Comparison of ENCODE assay signal across 14 cellular contexts in genomic region chr10:93600446-93600860, GRCh38. TPM values are rescaled to one million over a fixed set of nuclear protein-coding genes. Genes with fewer than 3 reads are reported as not detected.
DNase-seq lines count a peak whose midpoint lies in the region; ATAC-seq, FAIRE-seq and TF ChIP-seq lines count a peak whose summit lies in the region.
"Had no signal": no experiment of that assay in that cellular context is flagged by ENCODE, and none has a peak within 500 bp of the region (broad histone marks: within the 10 kb centered on the region; RNA-seq: fewer than 3 reads in every experiment).

No MANE protein-coding gene starts in this region.

- peak in 1 of 2 experiments; percentile 62 for DNase-seq in H1 (ENCODE audit: low read depth in 1 of 2, low spot score in 2 of 2)
- DNase-seq in mesendoderm = no peak
- no peak for DNase-seq in stomach
- no peak for DNase-seq in stimulated activated naive B cell treated with anti-CD40 and anti-IgM and Interleukin-4, amounts not matched to agents 10 μg/mL and 1 μg/mL and 100 μg/mL, for 72 hours
- no peak for DNase-seq in NCI-H2196 treated with DMSO at 0.1 percent for 48 hours (lab: John Stamatoyannopoulos, UW; ENCODE audit: unreplicated experiment)
- DNase-seq in cortex of kidney (lab: John Stamatoyannopoulos, UW) = no peak
- no peak for DNase-seq in NCI-H82 treated with DMSO at 0.1 percent for 48 hours (lab: John Stamatoyannopoulos, UW; ENCODE audit: unreplicated experiment)
- DNase-seq: COR-L47; NCI-H446; stimulated activated CD4-positive, alpha-beta T cell treated with anti-CD3 and anti-CD28 coated beads, Interleukin-12 subunit alpha, Interleukin-12 subunit beta, amount 100 ng/mL, for 4 hours had no signal

- H3K79me2 ChIP-seq in H1 (ENCODE audit: control insufficient read depth in 1 of 2, insufficient read depth in 2 of 2, low read length in 2 of 2) (no peaks in the 10 kb centered on the region), mesendoderm (ENCODE audit: control insufficient read depth, insufficient read depth, low read length) (no peaks in the 10 kb centered on the region)

- POLR2A ChIA-PET in H1 (lab: Charles Lee; ENCODE audit: partially characterized antibody) = interaction anchor here (0.9 kb wide), 1 partner anchor 10 kb away, joined by 3 read pairs; no protein-coding TSS in a partner anchor

- TF ChIP-seq CTCF in H1 (IDR thresholded peaks at IDR 0.05; ENCODE audit: control extremely low read depth in 1 of 3, insufficient read depth in 1 of 3, low read depth in 1 of 3, low read length in 3 of 3) = no peak
- TF ChIP-seq CTCF in stomach (IDR thresholded peaks at IDR 0.05) = no peak

- H3K18ac ChIP-seq in H1 (ENCODE audit: extremely low read depth, low read length) = no peak overlapping the region
- no peak overlapping the region for H3K18ac ChIP-seq in mesendoderm (ENCODE audit: low read length)

- H2BK20ac ChIP-seq in H1 (ENCODE audit: low read length) = no peak overlapping the region

- peak overlapping the region; percentile 74; the same call in 1 of the 2 replicates for H2AFZ ChIP-seq in H1 (ENCODE audit: low read length)

- TF ChIP-seq RAD21 in Ishikawa (IDR thresholded peaks at IDR 0.05; ENCODE audit: low read depth) (no peak), H1 (IDR thresholded peaks at IDR 0.05 in 1 of 2, conservative IDR thresholded peaks at IDR 0.05 in 1 of 2; ENCODE audit: low read depth in 2 of 2, low read length in 2 of 2) (no peak)

- H3K9ac ChIP-seq in H1 (replicated peaks in 1 of 4; ENCODE audit: extremely low read depth in 1 of 4, low read depth in 3 of 4, low read length in 3 of 4) (no peak overlapping the region), mesendoderm (ENCODE audit: low read length) (no peak overlapping the region)

- H3K4me2 ChIP-seq in H1 (ENCODE audit: insufficient read depth in 1 of 2, low read depth in 2 of 2, low read length in 2 of 2) (peak overlapping the region; percentile 70 to 80), mesendoderm (ENCODE audit: low read length) (peak overlapping the region; percentile 41)

- no peak overlapping the region for H2AK5ac ChIP-seq in H1 (ENCODE audit: low read depth, low read length)
- H2AK5ac ChIP-seq in mesendoderm (ENCODE audit: low read length) = no peak overlapping the region

- TF ChIP-seq POLR2A in H1 (IDR thresholded peaks at IDR 0.05; ENCODE audit: control extremely low read depth in 1 of 2, low read depth in 2 of 2, low read length in 2 of 2) = no peak
- TF ChIP-seq POLR2A in stomach (IDR thresholded peaks at IDR 0.05) = no peak

- H4K5ac ChIP-seq in H1 (ENCODE audit: insufficient read length, low read depth, low read length) (no peak overlapping the region), mesendoderm (ENCODE audit: low read length) (no peak overlapping the region)

- H4K20me1 ChIP-seq in H1 (replicated peaks in 1 of 2; ENCODE audit: control insufficient read depth in 1 of 2, insufficient read depth in 2 of 2, low read length in 2 of 2) = no peaks in the 10 kb centered on the region

- H3K4ac ChIP-seq in H1 (replicated peaks; ENCODE audit: insufficient read length, low read depth, low read length) (no peak overlapping the region), mesendoderm (ENCODE audit: low read depth, low read length) (no peak overlapping the region)

- H4K8ac ChIP-seq in H1 (ENCODE audit: extremely low read depth, insufficient read depth, low read length) (no peak overlapping the region; the same call in 1 of the 2 replicates), mesendoderm (ENCODE audit: low read depth, low read length) (no peak overlapping the region)

- no peak overlapping the region for H4K91ac ChIP-seq in H1 (replicated peaks; ENCODE audit: insufficient read length, low read length)

- 29% methylated on average over 20 of the region's 29 CpGs; no CpG with 5 or more reads in 1 of the 2 experiments for WGBS in H1 (ENCODE audit: extremely low coverage in 1 of 2, insufficient coverage in 1 of 2, insufficient read length in 1 of 2, insufficient replicate concordance in 2 of 2, low coverage in 1 of 2, low lambda C conversion rate in 2 of 2, missing lambda C conversion rate in 1 of 2), 2 experiments
- no CpG with 5 or more reads among the region's 29 CpGs for WGBS in mesendoderm (ENCODE audit: extremely low coverage, insufficient coverage, low lambda C conversion rate)
- WGBS in stomach, 5 donors = 12 to 52% (median 19%) methylated on average over 6 to 29 of the region's 29 CpGs

- no peaks in the 10 kb centered on the region; the same call in 1 of the 2 replicates for H3K79me1 ChIP-seq in H1 (ENCODE audit: low read depth, low read length)
- H3K79me1 ChIP-seq in mesendoderm (ENCODE audit: low read length) = no peaks in the 10 kb centered on the region

- no peak overlapping the region for H2BK12ac ChIP-seq in H1 (ENCODE audit: low read depth, low read length)

- CTCF ChIA-PET in H1 (lab: Charles Lee; ENCODE audit: partially characterized antibody) = interaction anchor here (1.0 to 1.7 kb wide), 4 partner anchors 45 to 145 kb away, joined by 3 to 11 read pairs (median 4); no protein-coding TSS in a partner anchor

- H2BK5ac ChIP-seq in H1 (ENCODE audit: low read depth, low read length) (no peak overlapping the region), mesendoderm (ENCODE audit: low read length) (no peak overlapping the region)

- TF ChIP-seq EP300 in Ishikawa (IDR thresholded peaks at IDR 0.05; ENCODE audit: borderline replicate concordance) (no peak), H1 (IDR thresholded peaks at IDR 0.05; ENCODE audit: borderline replicate concordance in 1 of 2, low read depth in 2 of 2, low read length in 2 of 2) (no peak), stomach (IDR thresholded peaks at IDR 0.05) (no peak)

- peaks cover 27 to 45% (median 35%) of the 10 kb centered on the region in 4 experiments for H3K27me3 ChIP-seq in H1 (replicated peaks in 1 of 4; ENCODE audit: control insufficient read depth in 3 of 4, extremely low read depth in 1 of 4, insufficient read depth in 3 of 4, low read length in 3 of 4)
- peaks cover 20% of the 10 kb centered on the region for H3K27me3 ChIP-seq in mesendoderm (ENCODE audit: insufficient read depth, low read length, poor library complexity)
- H3K27me3 ChIP-seq in stomach = peaks cover 0 to 61% (median 26%) of the 10 kb centered on the region in 3 donors

- H3K36me3 ChIP-seq in H1 (ENCODE audit: control insufficient read depth in 2 of 4, insufficient read depth in 4 of 4, low read length in 3 of 4) (no peaks in the 10 kb centered on the region), mesendoderm (ENCODE audit: control insufficient read depth, insufficient read depth, low read length) (no peaks in the 10 kb centered on the region), stomach (no peaks in the 10 kb centered on the region)

- no peaks in the 10 kb centered on the region for H3K9me3 Mint-ChIP-seq in stimulated activated naive B cell treated with anti-CD40 and anti-IgM and Interleukin-4, amounts not matched to agents 10 μg/mL and 1 μg/mL and 100 μg/mL, for 72 hours
- H3K9me3 Mint-ChIP-seq: activated T-helper 1 cell treated with anti-CD3 and anti-CD28 coated beads, Interleukin-12 subunit alpha, Interleukin-12 subunit beta, Interleukin-2, Interleukin-4 antibody, amounts not matched to agents 30 ng/mL and 10 ng/mL and 1 ng/mL, durations not matched to agents 14 hours and 24 hours and 36 hours; memory B cell had no signal

- H3K27me3 Mint-ChIP-seq in stimulated activated naive B cell treated with anti-CD40 and anti-IgM and Interleukin-4, amounts not matched to agents 10 μg/mL and 1 μg/mL and 100 μg/mL, for 72 hours = peaks cover 29 to 57% of the 10 kb centered on the region in 2 donors

- H2BK15ac ChIP-seq in H1 (ENCODE audit: low read length) (peak overlapping the region; percentile 74; the same call in 1 of the 2 replicates), mesendoderm (replicated peaks; ENCODE audit: low read depth) (no peak overlapping the region)

- FAIRE-seq in H1 (lab: Jason Lieb, UNC) = no peak

- no peak overlapping the region for H3K14ac ChIP-seq in H1 (ENCODE audit: insufficient read length)

- H3K27ac Mint-ChIP-seq in stimulated activated naive B cell treated with anti-CD40 and anti-IgM and Interleukin-4, amounts not matched to agents 10 μg/mL and 1 μg/mL and 100 μg/mL, for 72 hours = no peak overlapping the region
- H3K27ac Mint-ChIP-seq: activated T-helper 1 cell treated with anti-CD3 and anti-CD28 coated beads, Interleukin-12 subunit alpha, Interleukin-12 subunit beta, Interleukin-2, Interleukin-4 antibody, amounts not matched to agents 30 ng/mL and 10 ng/mL and 1 ng/mL, durations not matched to agents 14 hours and 24 hours and 36 hours; memory B cell had no signal

- peaks cover 7% of the 10 kb centered on the region; the same call in 1 of the 2 replicates for H3K23me2 ChIP-seq in H1 (ENCODE audit: low read depth, low read length)

- H3K23ac ChIP-seq in H1 (ENCODE audit: insufficient read length) = no peak overlapping the region
- peak overlapping the region; percentile 18 for H3K23ac ChIP-seq in mesendoderm (ENCODE audit: low read length)

- H2BK120ac ChIP-seq in H1 (replicated peaks; ENCODE audit: low read depth, low read length) (no peak overlapping the region), mesendoderm (ENCODE audit: low read depth, low read length) (no peak overlapping the region)

- no peaks in the 10 kb centered on the region for H3K4me1 Mint-ChIP-seq in stimulated activated naive B cell treated with anti-CD40 and anti-IgM and Interleukin-4, amounts not matched to agents 10 μg/mL and 1 μg/mL and 100 μg/mL, for 72 hours
- H3K4me1 Mint-ChIP-seq: memory B cell had no signal

- intact Hi-C loops in stomach (cut with DNase I; ENCODE audit: low total_unique reads) = no loop called here

- peaks cover 0 to 2% of the 10 kb centered on the region in 2 donors for H3K36me3 Mint-ChIP-seq in stimulated activated naive B cell treated with anti-CD40 and anti-IgM and Interleukin-4, amounts not matched to agents 10 μg/mL and 1 μg/mL and 100 μg/mL, for 72 hours
- H3K36me3 Mint-ChIP-seq: memory B cell had no signal

- H3K4me1 ChIP-seq in H1 (replicated peaks in 1 of 4; ENCODE audit: control insufficient read depth in 3 of 4, insufficient read depth in 4 of 4, low read length in 3 of 4) = peaks cover 0 to 6% (median under 1%) of the 10 kb centered on the region in 4 experiments; a peak in 4 of 7 replicates
- peaks cover 2% of the 10 kb centered on the region for H3K4me1 ChIP-seq in mesendoderm (ENCODE audit: control insufficient read depth, low read depth, low read length)
- H3K4me1 ChIP-seq in stomach = peaks cover 12 to 20% (median 17%) of the 10 kb centered on the region in 4 donors

- H3K56ac ChIP-seq in H1 (replicated peaks; ENCODE audit: insufficient read length, low read depth, low read length) (no peak overlapping the region), mesendoderm (ENCODE audit: low read length) (peak overlapping the region; percentile 72)

- H3K4me3 Mint-ChIP-seq in stimulated activated naive B cell treated with anti-CD40 and anti-IgM and Interleukin-4, amounts not matched to agents 10 μg/mL and 1 μg/mL and 100 μg/mL, for 72 hours = peak overlapping the region in 1 of 2 donors; percentile 16
- H3K4me3 Mint-ChIP-seq: activated T-helper 1 cell treated with anti-CD3 and anti-CD28 coated beads, Interleukin-12 subunit alpha, Interleukin-12 subunit beta, Interleukin-2, Interleukin-4 antibody, amounts not matched to agents 30 ng/mL and 10 ng/mL and 1 ng/mL, durations not matched to agents 14 hours and 24 hours and 36 hours; memory B cell had no signal

- H3K27ac ChIP-seq in H1 (ENCODE audit: low read depth, low read length) (no peak overlapping the region), mesendoderm (ENCODE audit: low read depth, low read length) (no peak overlapping the region), stomach (no peak overlapping the region)

- H3K9me3 ChIP-seq in H1 (ENCODE audit: insufficient read depth in 2 of 2, low read depth in 1 of 2, low read length in 1 of 2) (no peaks in the 10 kb centered on the region), stomach (no peaks in the 10 kb centered on the region)

- no peak for ATAC-seq in stimulated activated naive B cell treated with anti-CD40 and anti-IgM and Interleukin-4, amounts not matched to agents 10 μg/mL and 1 μg/mL and 100 μg/mL, for 72 hours (replicated peaks)

- H3K4me3 ChIP-seq in H1 (ENCODE audit: extremely low read depth in 1 of 4, insufficient read depth in 2 of 4, low read depth in 3 of 4, low read length in 4 of 4) (peak overlapping the region; percentile 26 to 60 (median 38); a peak in 7 of 8 replicates), mesendoderm (ENCODE audit: low read length) (no peak overlapping the region), stomach (peak overlapping the region; percentile 41 to 58 (median 44))

RNA-seq across cellular contexts. Expression of gene RBP4, which starts 0.6 kb away (rescaled TPM):
- 0.31 and 0.97 TPM in 2 replicates for total RNA-seq in H1 (2021; fragmentation: NEBNext Ultra II Directional; extraction: Animal tissue kit (Norgen Biotek cat#: 25700))
- polyA plus RNA-seq in H1 (2011; rRNA removed) (0.42 and 0.55 TPM in 2 replicates), stomach (10 to 100 TPM in 1 of 3 donors, 1 to 10 TPM in 2; 1.2 to 20.5 (median 6.2) TPM)
- polyA plus RNA-seq in H1 (2011; cell fraction: cytosol; rRNA removed) = 0.54 TPM
- 0.48 TPM for polyA plus RNA-seq in H1 (2011; cell fraction: nucleus; rRNA removed)
- 0.24 to 0.70 TPM (median 0.36 TPM) in 4 replicates for polyA plus RNA-seq in H1 (2012, experiment 1 of 2)
- 0.72 TPM for polyA plus RNA-seq in H1 (2012, experiment 2 of 2)
- 0.57 TPM for polyA plus RNA-seq in H1 (2013, experiment 1 of 2)
- 0.77 TPM for polyA plus RNA-seq in H1 (2013, experiment 2 of 2)
- polyA minus RNA-seq in H1 (2011; rRNA and poly(A)+ RNA removed) = 0.22 and 0.66 TPM in 2 replicates
- polyA minus RNA-seq in H1 (2011; cell fraction: cytosol; rRNA and poly(A)+ RNA removed) = not detected
- polyA minus RNA-seq in H1 (2011; cell fraction: nucleus; rRNA and poly(A)+ RNA removed) = not detected
- polyA plus RNA-seq in mesendoderm (2013, experiment 1 of 2) = 1.7 TPM
- polyA plus RNA-seq in mesendoderm (2013, experiment 2 of 2) = 1.5 TPM
- total RNA-seq in stomach = under 1 TPM in 3 of 5 donors, not detected in 2; 0.58 to 0.92 (median 0.72) TPM
- total RNA-seq: activated T-helper 1 cell treated with anti-CD3 and anti-CD28 coated beads, Interleukin-12 subunit alpha, Interleukin-12 subunit beta, Interleukin-2, Interleukin-4 antibody, amounts not matched to agents 30 ng/mL and 10 ng/mL and 1 ng/mL, durations not matched to agents 14 hours and 24 hours and 36 hours had no signal

RNA-seq across cellular contexts. Expression of gene PDE6C, which starts 11.9 kb away (rescaled TPM):
- total RNA-seq in H1 (2021; fragmentation: NEBNext Ultra II Directional; extraction: Animal tissue kit (Norgen Biotek cat#: 25700)) = not detected in 2 replicates
- polyA plus RNA-seq in H1 (2011; rRNA removed) (not detected in 2 replicates), stomach (not detected)
- polyA plus RNA-seq in H1 (2011; cell fraction: cytosol; rRNA removed) = not detected
- not detected for polyA plus RNA-seq in H1 (2011; cell fraction: nucleus; rRNA removed)
- 0.05 to 0.08 TPM (median 0.07 TPM) in 3 of 4 replicates, not detected in the other for polyA plus RNA-seq in H1 (2012, experiment 1 of 2)
- not detected for polyA plus RNA-seq in H1 (2012, experiment 2 of 2)
- not detected for polyA plus RNA-seq in H1 (2013, experiment 1 of 2)
- not detected for polyA plus RNA-seq in H1 (2013, experiment 2 of 2)
- polyA minus RNA-seq in H1 (2011; rRNA and poly(A)+ RNA removed) = not detected in 2 replicates
- not detected for polyA minus RNA-seq in H1 (2011; cell fraction: cytosol; rRNA and poly(A)+ RNA removed)
- not detected for polyA minus RNA-seq in H1 (2011; cell fraction: nucleus; rRNA and poly(A)+ RNA removed)
- not detected for polyA plus RNA-seq in mesendoderm (2013, experiment 1 of 2)
- 0.08 TPM for polyA plus RNA-seq in mesendoderm (2013, experiment 2 of 2)
- not detected for total RNA-seq in stomach
- total RNA-seq: activated T-helper 1 cell treated with anti-CD3 and anti-CD28 coated beads, Interleukin-12 subunit alpha, Interleukin-12 subunit beta, Interleukin-2, Interleukin-4 antibody, amounts not matched to agents 30 ng/mL and 10 ng/mL and 1 ng/mL, durations not matched to agents 14 hours and 24 hours and 36 hours; cerebellum had no signal

RNA-seq across cellular contexts. Expression of gene FFAR4, which starts 34.0 kb away (rescaled TPM):
- not detected in 2 replicates for total RNA-seq in H1 (2021; fragmentation: NEBNext Ultra II Directional; extraction: Animal tissue kit (Norgen Biotek cat#: 25700))
- 0.05 TPM in 1 of 2 replicates, not detected in the other for polyA plus RNA-seq in H1 (2011; rRNA removed)
- not detected for polyA plus RNA-seq in H1 (2011; cell fraction: cytosol; rRNA removed)
- not detected for polyA plus RNA-seq in H1 (2011; cell fraction: nucleus; rRNA removed)
- not detected in 4 replicates for polyA plus RNA-seq in H1 (2012, experiment 1 of 2)
- polyA plus RNA-seq in H1 (2012, experiment 2 of 2) = 0.04 TPM
- not detected for polyA plus RNA-seq in H1 (2013, experiment 1 of 2)
- polyA plus RNA-seq in H1 (2013, experiment 2 of 2) = 0.02 TPM
- polyA minus RNA-seq in H1 (2011; rRNA and poly(A)+ RNA removed) = not detected in 2 replicates
- not detected for polyA minus RNA-seq in H1 (2011; cell fraction: cytosol; rRNA and poly(A)+ RNA removed)
- not detected for polyA minus RNA-seq in H1 (2011; cell fraction: nucleus; rRNA and poly(A)+ RNA removed)
- 0.18 TPM for polyA plus RNA-seq in mesendoderm (2013, experiment 1 of 2)
- polyA plus RNA-seq in mesendoderm (2013, experiment 2 of 2) = 0.21 TPM
- 1 to 10 TPM in 2 of 5 donors, under 1 TPM in 1, not detected in 2; 0.18 to 2.0 (median 1.7) TPM for total RNA-seq in stomach
- under 1 TPM in 1 of 3 donors, not detected in 2; 0.08 TPM for polyA plus RNA-seq in stomach
- total RNA-seq: activated T-helper 1 cell treated with anti-CD3 and anti-CD28 coated beads, Interleukin-12 subunit alpha, Interleukin-12 subunit beta, Interleukin-2, Interleukin-4 antibody, amounts not matched to agents 30 ng/mL and 10 ng/mL and 1 ng/mL, durations not matched to agents 14 hours and 24 hours and 36 hours had no signal
